ENCODE assay signal across 27 cellular contexts in genomic region chr14:105905456-105905855, GRCh38.
"Had no signal": no experiment of that assay in that cellular context is flagged by ENCODE, and none has a peak within 500 bp of the region (broad histone marks: within the 10 kb centered on the region; RNA-seq: fewer than 3 reads in every experiment).

No MANE protein-coding gene starts in this region.

- H3K27ac Mint-ChIP-seq: activated CD4-positive, alpha-beta T cell treated with anti-CD3 and anti-CD28 coated beads, Interleukin-2, amount 10 ng/mL, durations not matched to agents 24 days and 14 days; activated CD8-positive, alpha-beta memory T cell treated with anti-CD3 and anti-CD28 coated beads, Interleukin-2, amount 10 ng/mL, durations not matched to agents 7 days and 5 days; activated naive CD4-positive, alpha-beta T cell treated with anti-CD3 and anti-CD28 coated beads, Interleukin-2, amount 50 U/mL, for 24 hours; activated T-cell treated with anti-CD3 and anti-CD28 coated beads, Interleukin-2, amount 50 U/mL, for 24 hours; activated T-helper 1 cell treated with anti-CD3 and anti-CD28 coated beads, Interleukin-12 subunit alpha, Interleukin-12 subunit beta, Interleukin-2, Interleukin-4 antibody, amounts not matched to agents 30 ng/mL and 10 ng/mL and 1 ng/mL, durations not matched to agents 14 hours and 24 hours and 36 hours had no signal

- DNase-seq: activated CD4-positive, alpha-beta T cell treated with anti-CD3 and anti-CD28 coated beads for 1 hour; activated CD4-positive, alpha-beta T cell treated with anti-CD3 and anti-CD28 coated beads, Interleukin-2, amount 10 ng/mL, durations not matched to agents 24 days and 14 days; activated CD4-positive, alpha-beta T cell treated with anti-CD3 and anti-CD28 coated beads, Interleukin-2, amount 50 U/mL, for 48 hours; activated CD8-positive, alpha-beta memory T cell treated with anti-CD3 and anti-CD28 coated beads, Interleukin-2, amount 10 ng/mL, durations not matched to agents 7 days and 5 days; activated effector memory CD4-positive, alpha-beta T cell treated with Interleukin-2 at 50 U/mL for 16 hours; activated naive CD4-positive, alpha-beta T cell; activated T-cell treated with anti-CD3 and anti-CD28 coated beads, Interleukin-2, amount 50 U/mL, for 24 hours; aorta; caudate nucleus; MM.1S; NCI-H1105; NCI-H1436; NCI-H1694 treated with DMSO at 0.1 percent for 48 hours; NCI-H2081; NCI-H510A treated with DMSO at 0.1 percent for 48 hours; NCI-H69; NK-92 treated with Interleukin-12 subunit alpha and Interleukin-12 subunit beta, amount 100 ng/mL, for 24 hours; OCI-M1; RPMI8226; SHP77; SW 1271 had no signal

- H3K4me1 ChIP-seq: breast epithelium, SJSA1 had no signal

- H3K9me3 Mint-ChIP-seq: activated CD4-positive, alpha-beta T cell treated with anti-CD3 and anti-CD28 coated beads, Interleukin-2, amount 10 ng/mL, durations not matched to agents 24 days and 14 days; activated naive CD4-positive, alpha-beta T cell treated with anti-CD3 and anti-CD28 coated beads, Interleukin-2, amount 50 U/mL, for 24 hours; activated T-cell treated with anti-CD3 and anti-CD28 coated beads, Interleukin-2, amount 50 U/mL, for 24 hours; activated T-helper 1 cell treated with anti-CD3 and anti-CD28 coated beads, Interleukin-12 subunit alpha, Interleukin-12 subunit beta, Interleukin-2, Interleukin-4 antibody, amounts not matched to agents 30 ng/mL and 10 ng/mL and 1 ng/mL, durations not matched to agents 14 hours and 24 hours and 36 hours had no signal

- ATAC-seq: activated CD8-positive, alpha-beta memory T cell treated with anti-CD3 and anti-CD28 coated beads, Interleukin-2, amount 10 ng/mL, durations not matched to agents 7 days and 5 days; Panc1; SK-N-SH treated with all-trans-retinoic acid at 6 μM for 48 hours had no signal

- H3K27me3 Mint-ChIP-seq: activated CD8-positive, alpha-beta memory T cell treated with anti-CD3 and anti-CD28 coated beads, Interleukin-2, amount 10 ng/mL, durations not matched to agents 7 days and 5 days had no signal

- H3K27me3 ChIP-seq: breast epithelium, SJSA1 had no signal

- H3K36me3 Mint-ChIP-seq: activated CD8-positive, alpha-beta memory T cell treated with anti-CD3 and anti-CD28 coated beads, Interleukin-2, amount 10 ng/mL, durations not matched to agents 7 days and 5 days; activated naive CD4-positive, alpha-beta T cell treated with anti-CD3 and anti-CD28 coated beads, Interleukin-2, amount 50 U/mL, for 24 hours had no signal

- H3K4me1 Mint-ChIP-seq: activated CD4-positive, alpha-beta T cell treated with anti-CD3 and anti-CD28 coated beads, Interleukin-2, amount 10 ng/mL, durations not matched to agents 24 days and 14 days; activated CD8-positive, alpha-beta memory T cell treated with anti-CD3 and anti-CD28 coated beads, Interleukin-2, amount 10 ng/mL, durations not matched to agents 7 days and 5 days; activated naive CD4-positive, alpha-beta T cell treated with anti-CD3 and anti-CD28 coated beads, Interleukin-2, amount 50 U/mL, for 24 hours had no signal

- H3K27ac ChIP-seq: breast epithelium, SJSA1 had no signal

- H3K4me3 ChIP-seq: breast epithelium, SJSA1 had no signal

- H3K4me3 Mint-ChIP-seq: activated CD4-positive, alpha-beta T cell treated with anti-CD3 and anti-CD28 coated beads, Interleukin-2, amount 10 ng/mL, durations not matched to agents 24 days and 14 days; activated CD8-positive, alpha-beta memory T cell treated with anti-CD3 and anti-CD28 coated beads, Interleukin-2, amount 10 ng/mL, durations not matched to agents 7 days and 5 days; activated naive CD4-positive, alpha-beta T cell treated with anti-CD3 and anti-CD28 coated beads, Interleukin-2, amount 50 U/mL, for 24 hours; activated T-cell treated with anti-CD3 and anti-CD28 coated beads, Interleukin-2, amount 50 U/mL, for 24 hours; activated T-helper 1 cell treated with anti-CD3 and anti-CD28 coated beads, Interleukin-12 subunit alpha, Interleukin-12 subunit beta, Interleukin-2, Interleukin-4 antibody, amounts not matched to agents 30 ng/mL and 10 ng/mL and 1 ng/mL, durations not matched to agents 14 hours and 24 hours and 36 hours had no signal

- H3K36me3 ChIP-seq: breast epithelium, SJSA1 had no signal
